In genomic region chr11:33946930-33947329, GRCh38 we compare ENCODE assay signal across 2 cellular contexts.
TF ChIP-seq lines count a peak whose summit lies in the region.

No MANE protein-coding gene starts in this region.

TF ChIP-seq in K562, 482 proteins besides CTCF, POLR2A, EP300 and RAD21:
- TF ChIP-seq, protein P1, sequence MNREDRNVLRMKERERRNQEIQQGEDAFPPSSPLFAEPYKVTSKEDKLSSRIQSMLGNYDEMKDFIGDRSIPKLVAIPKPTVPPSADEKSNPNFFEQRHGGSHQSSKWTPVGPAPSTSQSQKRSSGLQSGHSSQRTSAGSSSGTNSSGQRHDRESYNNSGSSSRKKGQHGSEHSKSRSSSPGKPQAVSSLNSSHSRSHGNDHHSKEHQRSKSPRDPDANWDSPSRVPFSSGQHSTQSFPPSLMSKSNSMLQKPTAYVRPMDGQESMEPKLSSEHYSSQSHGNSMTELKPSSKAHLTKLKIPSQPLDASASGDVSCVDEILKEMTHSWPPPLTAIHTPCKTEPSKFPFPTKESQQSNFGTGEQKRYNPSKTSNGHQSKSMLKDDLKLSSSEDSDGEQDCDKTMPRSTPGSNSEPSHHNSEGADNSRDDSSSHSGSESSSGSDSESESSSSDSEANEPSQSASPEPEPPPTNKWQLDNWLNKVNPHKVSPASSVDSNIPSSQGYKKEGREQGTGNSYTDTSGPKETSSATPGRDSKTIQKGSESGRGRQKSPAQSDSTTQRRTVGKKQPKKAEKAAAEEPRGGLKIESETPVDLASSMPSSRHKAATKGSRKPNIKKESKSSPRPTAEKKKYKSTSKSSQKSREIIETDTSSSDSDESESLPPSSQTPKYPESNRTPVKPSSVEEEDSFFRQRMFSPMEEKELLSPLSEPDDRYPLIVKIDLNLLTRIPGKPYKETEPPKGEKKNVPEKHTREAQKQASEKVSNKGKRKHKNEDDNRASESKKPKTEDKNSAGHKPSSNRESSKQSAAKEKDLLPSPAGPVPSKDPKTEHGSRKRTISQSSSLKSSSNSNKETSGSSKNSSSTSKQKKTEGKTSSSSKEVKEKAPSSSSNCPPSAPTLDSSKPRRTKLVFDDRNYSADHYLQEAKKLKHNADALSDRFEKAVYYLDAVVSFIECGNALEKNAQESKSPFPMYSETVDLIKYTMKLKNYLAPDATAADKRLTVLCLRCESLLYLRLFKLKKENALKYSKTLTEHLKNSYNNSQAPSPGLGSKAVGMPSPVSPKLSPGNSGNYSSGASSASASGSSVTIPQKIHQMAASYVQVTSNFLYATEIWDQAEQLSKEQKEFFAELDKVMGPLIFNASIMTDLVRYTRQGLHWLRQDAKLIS (CRISPR knock-in tag; IDR thresholded peaks at IDR 0.05): no peak
- TF ChIP-seq DACH1 (IDR thresholded peaks at IDR 0.05; ENCODE audit: partially characterized antibody) (peak; percentile 95), ARID1B (IDR thresholded peaks at IDR 0.05) (no peak), GATAD2B (IDR thresholded peaks at IDR 0.05; ENCODE audit: borderline replicate concordance) (peak; percentile 77; the same call in 1 of the 2 replicates)

TF ChIP-seq in SK-N-SH, 30 proteins besides CTCF, POLR2A, EP300 and RAD21:
- TF ChIP-seq, protein P2, sequence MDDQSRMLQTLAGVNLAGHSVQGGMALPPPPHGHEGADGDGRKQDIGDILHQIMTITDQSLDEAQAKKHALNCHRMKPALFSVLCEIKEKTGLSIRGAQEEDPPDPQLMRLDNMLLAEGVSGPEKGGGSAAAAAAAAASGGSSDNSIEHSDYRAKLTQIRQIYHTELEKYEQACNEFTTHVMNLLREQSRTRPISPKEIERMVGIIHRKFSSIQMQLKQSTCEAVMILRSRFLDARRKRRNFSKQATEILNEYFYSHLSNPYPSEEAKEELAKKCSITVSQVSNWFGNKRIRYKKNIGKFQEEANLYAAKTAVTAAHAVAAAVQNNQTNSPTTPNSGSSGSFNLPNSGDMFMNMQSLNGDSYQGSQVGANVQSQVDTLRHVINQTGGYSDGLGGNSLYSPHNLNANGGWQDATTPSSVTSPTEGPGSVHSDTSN (IDR thresholded peaks at IDR 0.05): no peak
- no peak for TF ChIP-seq RXRA (IDR thresholded peaks at IDR 0.05; ENCODE audit: borderline replicate concordance, low read depth)
- TF ChIP-seq, protein P3, sequence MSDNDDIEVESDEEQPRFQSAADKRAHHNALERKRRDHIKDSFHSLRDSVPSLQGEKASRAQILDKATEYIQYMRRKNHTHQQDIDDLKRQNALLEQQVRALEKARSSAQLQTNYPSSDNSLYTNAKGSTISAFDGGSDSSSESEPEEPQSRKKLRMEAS (IDR thresholded peaks at IDR 0.05; ENCODE audit: low read depth): no peak
- TF ChIP-seq ELF1 (IDR thresholded peaks at IDR 0.05): no peak
- TF ChIP-seq FOSL2 (IDR thresholded peaks at IDR 0.05; ENCODE audit: borderline replicate concordance, low read depth): no peak
- no peak for TF ChIP-seq SMC3 (IDR thresholded peaks at IDR 0.05; ENCODE audit: low read depth, low read length)
